ENCODE assay signal across 8 cellular contexts in genomic region chr1:59146651-59147358, GRCh38.
DNase-seq lines count a peak whose midpoint lies in the region; ATAC-seq, FAIRE-seq and TF ChIP-seq lines count a peak whose summit lies in the region.

No MANE protein-coding gene starts in this region.

- H2AFZ ChIP-seq in keratinocyte (ENCODE audit: control insufficient read depth, low read length), result peak overlapping the region; percentile 94

- peak overlapping the region; percentile 72 for H3K9ac ChIP-seq in keratinocyte (ENCODE audit: control insufficient read depth, extremely low read depth, insufficient read depth, low read length)

- DNase-seq in T-helper 9 cell (peak; percentile 15), brain microvascular endothelial cell (no peak), keratinocyte (ENCODE audit: low read depth, low spot score) (no peak), AML-193 (lab: John Stamatoyannopoulos, UW) (no peak), HTR-8/SVneo (ENCODE audit: insufficient read length, low spot score) (no peak)
- peak; percentile 7 to 24 for DNase-seq in stimulated activated CD4-positive, alpha-beta T cell treated with anti-CD3 and anti-CD28 coated beads, Interleukin-15, amount 100 ng/mL, for 1 hour (ENCODE audit: low read depth in 1 of 2, low spot score in 1 of 2)

- dilution Hi-C loops in keratinocyte (cut with MboI; ENCODE audit: extremely low pct_ligation_motif_present, low sequenced_read_pairs), result no loop called here

- H3K27me3 ChIP-seq in brain microvascular endothelial cell (replicated peaks) (no peaks in the 10 kb centered on the region), keratinocyte (ENCODE audit: control insufficient read depth, extremely low read depth, insufficient read depth, low read length) (no peaks in the 10 kb centered on the region)

- H3K36me3 ChIP-seq in brain microvascular endothelial cell (replicated peaks), result no peaks in the 10 kb centered on the region
- no peaks in the 10 kb centered on the region for H3K36me3 ChIP-seq in keratinocyte (ENCODE audit: control insufficient read depth in 2 of 2, extremely low read depth in 1 of 2, insufficient read depth in 2 of 2, low read length in 2 of 2)

- FAIRE-seq in keratinocyte (lab: Jason Lieb, UNC) (no peak), HTR-8/SVneo (lab: Jason Lieb, UNC) (no peak)

- in situ Hi-C loops in brain microvascular endothelial cell (cut with HindIII; ENCODE audit: low pct_ligation_motif_present, low sequenced_read_pairs), result no loop called here

- peak overlapping the region; percentile 51 for H3K4me3 ChIP-seq in brain microvascular endothelial cell (ENCODE audit: low read depth, low read length)
- H3K4me3 ChIP-seq in keratinocyte (ENCODE audit: control insufficient read depth in 2 of 3, extremely low read depth in 1 of 3, insufficient read depth in 2 of 3, low read depth in 1 of 3, low read length in 3 of 3), result peak overlapping the region; percentile 13 to 58 (median 51)

- peak; percentile 20 for TF ChIP-seq CTCF in brain microvascular endothelial cell (IDR thresholded peaks at IDR 0.05; ENCODE audit: low read depth, low read length, missing control alignments)
- TF ChIP-seq CTCF in keratinocyte (optimal IDR thresholded peaks at IDR 0.05 in 1 of 3, IDR thresholded peaks at IDR 0.05 in 1 of 3, conservative IDR thresholded peaks at IDR 0.05 in 1 of 3; ENCODE audit: extremely low read depth in 1 of 3, insufficient read depth in 2 of 3, low read length in 3 of 3), result peak in 1 of 3 experiments; percentile 11

- H3K27ac ChIP-seq in brain microvascular endothelial cell (peak overlapping the region; percentile 32), keratinocyte (ENCODE audit: control insufficient read depth, insufficient read depth, low read length) (peak overlapping the region; percentile 62)

- peaks cover 3% of the 10 kb centered on the region for H3K9me1 ChIP-seq in keratinocyte (ENCODE audit: control insufficient read depth, extremely low read depth, insufficient read depth, low read length)

- H3K9me3 ChIP-seq in keratinocyte (ENCODE audit: control insufficient read depth, low read depth, low read length), result no peaks in the 10 kb centered on the region

- peak overlapping the region; percentile 87 for H3K4me2 ChIP-seq in keratinocyte (ENCODE audit: control insufficient read depth, extremely low read depth, insufficient read depth, low read depth, low read length)

- H3K79me2 ChIP-seq in keratinocyte (ENCODE audit: control insufficient read depth, insufficient read depth, low read length), result no peaks in the 10 kb centered on the region

- peak; percentile 29 for ATAC-seq in GM18519 (IDR thresholded peaks at IDR 0.05; ENCODE audit: low FRiP score, unreplicated experiment)
- ATAC-seq in HG02970 (IDR thresholded peaks at IDR 0.05; ENCODE audit: low FRiP score, unreplicated experiment), result peak; percentile 49

- no peaks in the 10 kb centered on the region for H4K20me1 ChIP-seq in keratinocyte (ENCODE audit: control insufficient read depth, extremely low read depth, insufficient read depth, low read length)

- H3K4me1 ChIP-seq in keratinocyte (ENCODE audit: control insufficient read depth, extremely low read depth, insufficient read depth, low read length), result peaks cover 48% of the 10 kb centered on the region

Comparison
In these comparisons a context has a peak if more than half of its experiments do, and no peak if none do; other contexts are left out.
1. DNase-seq: peak in T-helper 9 cell (single experiment) and stimulated activated CD4-positive, alpha-beta T cell treated with anti-CD3 and anti-CD28 coated beads, Interleukin-15, amount 100 ng/mL, for 1 hour (2 of 2); none in brain microvascular endothelial cell (single experiment), keratinocyte (single experiment), AML-193 (0 of 2) and HTR-8/SVneo (single experiment).